ENCODE assay signal across 9 cellular contexts in genomic region chr19:6238643-6239281, GRCh38. TPM values are rescaled to one million over a fixed set of nuclear protein-coding genes. Genes with fewer than 3 reads are reported as not detected.
DNase-seq lines count a peak whose midpoint lies in the region; ATAC-seq and TF ChIP-seq lines count a peak whose summit lies in the region.
"Had no signal": no experiment of that assay in that cellular context is flagged by ENCODE, and none has a peak within 500 bp of the region (broad histone marks: within the 10 kb centered on the region; RNA-seq: fewer than 3 reads in every experiment).

No MANE protein-coding gene starts in this region.

- peaks cover 17% of the 10 kb centered on the region for H3K9me3 Mint-ChIP-seq in glutamatergic neuron (ENCODE audit: unreplicated experiment)
- no peaks in the 10 kb centered on the region for H3K9me3 Mint-ChIP-seq in stimulated activated effector memory CD8-positive, alpha-beta T cell treated with anti-CD3 and anti-CD28 coated beads, Interleukin-12 subunit alpha, Interleukin-12 subunit beta, amount 100 ng/mL, for 72 hours
- H3K9me3 Mint-ChIP-seq in activated CD8-positive, alpha-beta memory T cell treated with anti-CD3 and anti-CD28 coated beads, Interleukin-2, amount 10 ng/mL, durations not matched to agents 7 days and 5 days (ENCODE audit: low read depth) = no peaks in the 10 kb centered on the region

- H3K27ac ChIP-seq in VCaP = peak overlapping the region; percentile 81

- CTCF ChIA-PET in activated CD8-positive, alpha-beta memory T cell treated with anti-CD3 and anti-CD28 coated beads, Interleukin-2, amount 10 ng/mL, durations not matched to agents 7 days and 5 days (lab: Charles Lee) = interaction anchor here (1.2 to 1.5 kb wide), 2 partner anchors 8 to 20 kb away, joined by 3 to 7 read pairs; no protein-coding TSS in a partner anchor

- DNase-seq in H7 (peak; percentile 55), glutamatergic neuron (peak; percentile 26), erythroblast (lab: John Stamatoyannopoulos, UW) (no peak), SHP77 treated with DMSO at 0.1 percent for 48 hours (lab: John Stamatoyannopoulos, UW) (no peak), GM20000 (ENCODE audit: low spot score) (no peak)
- no peak for DNase-seq in stimulated activated effector memory CD8-positive, alpha-beta T cell treated with anti-CD3 and anti-CD28 coated beads, Interleukin-12 subunit alpha, Interleukin-12 subunit beta, amount 100 ng/mL, for 72 hours (ENCODE audit: low spot score in 2 of 2)
- no peak for DNase-seq in activated CD8-positive, alpha-beta memory T cell treated with anti-CD3 and anti-CD28 coated beads, Interleukin-2, amount 10 ng/mL, durations not matched to agents 7 days and 5 days

- H3K4me3 Mint-ChIP-seq in glutamatergic neuron (ENCODE audit: unreplicated experiment) = peak overlapping the region; percentile 57
- H3K4me3 Mint-ChIP-seq in stimulated activated effector memory CD8-positive, alpha-beta T cell treated with anti-CD3 and anti-CD28 coated beads, Interleukin-12 subunit alpha, Interleukin-12 subunit beta, amount 100 ng/mL, for 72 hours = no peak overlapping the region
- no peak overlapping the region for H3K4me3 Mint-ChIP-seq in activated CD8-positive, alpha-beta memory T cell treated with anti-CD3 and anti-CD28 coated beads, Interleukin-2, amount 10 ng/mL, durations not matched to agents 7 days and 5 days

- peaks cover 59% of the 10 kb centered on the region for H3K4me1 Mint-ChIP-seq in glutamatergic neuron (ENCODE audit: low read depth, unreplicated experiment)
- peaks cover 57% of the 10 kb centered on the region for H3K4me1 Mint-ChIP-seq in stimulated activated effector memory CD8-positive, alpha-beta T cell treated with anti-CD3 and anti-CD28 coated beads, Interleukin-12 subunit alpha, Interleukin-12 subunit beta, amount 100 ng/mL, for 72 hours
- H3K4me1 Mint-ChIP-seq in activated CD8-positive, alpha-beta memory T cell treated with anti-CD3 and anti-CD28 coated beads, Interleukin-2, amount 10 ng/mL, durations not matched to agents 7 days and 5 days = peaks cover 22% of the 10 kb centered on the region

- no peaks in the 10 kb centered on the region for H3K36me3 Mint-ChIP-seq in glutamatergic neuron (ENCODE audit: unreplicated experiment)
- no peaks in the 10 kb centered on the region for H3K36me3 Mint-ChIP-seq in stimulated activated effector memory CD8-positive, alpha-beta T cell treated with anti-CD3 and anti-CD28 coated beads, Interleukin-12 subunit alpha, Interleukin-12 subunit beta, amount 100 ng/mL, for 72 hours
- H3K36me3 Mint-ChIP-seq in activated CD8-positive, alpha-beta memory T cell treated with anti-CD3 and anti-CD28 coated beads, Interleukin-2, amount 10 ng/mL, durations not matched to agents 7 days and 5 days = no peaks in the 10 kb centered on the region

- H3K36me3 ChIP-seq in H7 (replicated peaks; ENCODE audit: control insufficient read depth, insufficient read depth, low read length) = no peaks in the 10 kb centered on the region
- H3K36me3 ChIP-seq: neutrophil had no signal

- H3K4me3 ChIP-seq in H7 (ENCODE audit: insufficient read depth, low read depth, low read length) = no peak overlapping the region

- TF ChIP-seq POLR2A in erythroblast (IDR thresholded peaks at IDR 0.05; ENCODE audit: low read length) = no peak

- H3K27me3 ChIP-seq in H7 (ENCODE audit: control insufficient read depth, insufficient read depth, low read length) = no peaks in the 10 kb centered on the region
- H3K27me3 ChIP-seq: neutrophil had no signal

- peak overlapping the region; percentile 63 for H3K27ac Mint-ChIP-seq in glutamatergic neuron (ENCODE audit: unreplicated experiment)
- H3K27ac Mint-ChIP-seq in stimulated activated effector memory CD8-positive, alpha-beta T cell treated with anti-CD3 and anti-CD28 coated beads, Interleukin-12 subunit alpha, Interleukin-12 subunit beta, amount 100 ng/mL, for 72 hours = peak overlapping the region; percentile 74
- no peak overlapping the region for H3K27ac Mint-ChIP-seq in activated CD8-positive, alpha-beta memory T cell treated with anti-CD3 and anti-CD28 coated beads, Interleukin-2, amount 10 ng/mL, durations not matched to agents 7 days and 5 days

- peaks cover 15% of the 10 kb centered on the region for H3K27me3 Mint-ChIP-seq in glutamatergic neuron (ENCODE audit: unreplicated experiment)
- H3K27me3 Mint-ChIP-seq in activated CD8-positive, alpha-beta memory T cell treated with anti-CD3 and anti-CD28 coated beads, Interleukin-2, amount 10 ng/mL, durations not matched to agents 7 days and 5 days = no peaks in the 10 kb centered on the region

- no peak for TF ChIP-seq CTCF in VCaP (conservative IDR thresholded peaks at IDR 0.05)
- no peak for TF ChIP-seq CTCF in glutamatergic neuron (IDR thresholded peaks at IDR 0.05; ENCODE audit: partially characterized antibody, unreplicated experiment)
- no peak for TF ChIP-seq CTCF in GM20000 (IDR thresholded peaks at IDR 0.05; ENCODE audit: extremely low read depth, missing control alignments)

- ATAC-seq in stimulated activated effector memory CD8-positive, alpha-beta T cell treated with anti-CD3 and anti-CD28 coated beads, Interleukin-12 subunit alpha, Interleukin-12 subunit beta, amount 100 ng/mL, for 72 hours = no peak
- no peak for ATAC-seq in activated CD8-positive, alpha-beta memory T cell treated with anti-CD3 and anti-CD28 coated beads, Interleukin-2, amount 10 ng/mL, durations not matched to agents 7 days and 5 days

RNA-seq across cellular contexts. Expression of gene MLLT1, which starts 41.0 kb away (rescaled TPM):
- 16.1 and 17.3 TPM in 2 replicates for total RNA-seq in H7 (2014; rRNA removed; shearing (Covaris generic))
- total RNA-seq in glutamatergic neuron (ENCODE audit: unreplicated experiment) = 52.9 TPM
- total RNA-seq in activated CD8-positive, alpha-beta memory T cell treated with anti-CD3 and anti-CD28 coated beads, Interleukin-2, amount 10 ng/mL, durations not matched to agents 7 days and 5 days = 10 to 100 TPM; 40.5 to 47.1 TPM

Comparison
In these comparisons a context has a peak if more than half of its experiments do, and no peak if none do; other contexts are left out.
1. DNase-seq: peak in H7 (single experiment) and glutamatergic neuron (single experiment); none in stimulated activated effector memory CD8-positive, alpha-beta T cell treated with anti-CD3 and anti-CD28 coated beads, Interleukin-12 subunit alpha, Interleukin-12 subunit beta, amount 100 ng/mL, for 72 hours (0 of 2), erythroblast (0 of 2), activated CD8-positive, alpha-beta memory T cell treated with anti-CD3 and anti-CD28 coated beads, Interleukin-2, amount 10 ng/mL, durations not matched to agents 7 days and 5 days (single experiment), SHP77 treated with DMSO at 0.1 percent for 48 hours (single experiment) and GM20000 (single experiment).